8 cellular contexts compared by ENCODE assay signal in the genomic region with DNA sequence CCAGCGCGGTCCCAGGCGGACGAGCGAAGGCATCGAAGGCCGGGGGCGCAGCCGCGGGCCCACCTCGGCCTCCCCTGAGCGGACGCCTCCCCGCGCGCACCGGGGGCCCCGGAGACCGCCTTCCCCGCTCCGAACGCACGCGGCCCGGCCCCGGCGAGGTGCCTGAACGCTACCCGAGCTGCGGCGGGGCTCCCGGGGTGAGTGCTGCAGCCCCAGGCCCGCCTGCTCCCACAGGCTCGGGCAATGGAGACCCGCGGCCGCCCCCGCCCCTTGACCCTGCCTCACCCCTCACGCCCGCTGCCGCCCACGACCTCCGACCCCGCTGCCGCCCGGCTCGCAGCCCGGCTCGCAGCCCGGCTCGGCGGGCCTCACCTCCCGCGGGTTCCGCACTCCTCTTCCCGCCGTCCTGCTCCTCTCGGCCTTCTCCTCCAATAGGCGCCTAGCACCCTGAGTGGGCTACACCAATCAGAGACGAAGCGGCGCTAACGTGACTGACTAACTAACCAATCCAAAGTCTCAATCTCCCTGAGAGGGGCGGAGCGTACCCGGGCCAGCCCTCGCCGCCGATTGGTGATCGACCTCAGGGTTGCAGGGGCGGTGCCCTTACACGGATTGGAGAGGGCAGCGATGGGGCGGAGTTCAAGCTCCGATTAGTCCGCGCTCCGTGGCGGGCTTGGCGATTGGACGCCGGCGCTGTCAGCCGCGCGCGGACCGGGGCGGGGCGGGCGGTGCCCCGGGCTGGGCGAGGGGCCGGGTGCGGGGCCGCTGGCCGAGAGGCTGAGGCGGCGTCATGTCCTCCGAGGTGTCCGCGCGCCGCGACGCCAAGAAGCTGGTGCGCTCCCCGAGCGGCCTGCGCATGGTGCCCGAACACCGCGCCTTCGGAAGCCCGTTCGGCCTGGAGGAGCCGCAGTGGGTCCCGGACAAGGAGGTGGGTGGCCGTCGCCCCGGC. TPM values are rescaled to one million over a fixed set of nuclear protein-coding genes. Genes with fewer than 3 reads are reported as not detected.
A peak's percentile ranks its signal among the peaks of the same experiment; 100 is the strongest.
DNase-seq lines count a peak whose midpoint lies in the region; ATAC-seq and TF ChIP-seq lines count a peak whose summit lies in the region.

TSS of gene XRCC3 (minus strand) at position 400 of the 949 bp plus-strand sequence. CDS start 4,364 bp downstream, outside the sequence.
TSS of gene ZFYVE21 (plus strand) at position 759 of the 949 bp plus-strand sequence. CDS start at position 791, 32 bp downstream.

- peak within 1 kb of the TSS; percentile 80 for H3K4me3 ChIP-seq in AG04450 (ENCODE audit: low read depth, low read length)

- H3K36me3 Mint-ChIP-seq in WTC11 (no peaks in the 10 kb centered on the region), immature natural killer cell (no peaks in the 10 kb centered on the region)

- H3K4me1 Mint-ChIP-seq in WTC11: peaks cover 41% of the 10 kb centered on the region
- peaks cover 22 to 26% of the 10 kb centered on the region in 2 donors for H3K4me1 Mint-ChIP-seq in immature natural killer cell

- H3K4me3 Mint-ChIP-seq in WTC11 (peak within 1 kb of the TSS; percentile 78), immature natural killer cell (peak within 1 kb of the TSS; percentile 92 to 96 (median 94))

- ATAC-seq in GM18909 (IDR thresholded peaks at IDR 0.05; ENCODE audit: poor library complexity, unreplicated experiment) (peak; percentile 91), HG03175 (IDR thresholded peaks at IDR 0.05; ENCODE audit: unreplicated experiment) (peak; percentile 96), WTC11 (peak; percentile 93)

- TF ChIP-seq CTCF in AG04450 (IDR thresholded peaks at IDR 0.05; ENCODE audit: low read depth, low read length) (no peak), WTC11 (IDR thresholded peaks at IDR 0.05) (no peak)

- H3K27me3 Mint-ChIP-seq in WTC11 (ENCODE audit: low read depth): peaks cover 2% of the 10 kb centered on the region; the same call in 1 of the 2 replicates
- H3K27me3 Mint-ChIP-seq in immature natural killer cell (ENCODE audit: low read depth in 3 of 3): peaks cover 4 to 6% (median 6%) of the 10 kb centered on the region in 3 donors

- H3K27me3 ChIP-seq in AG04450 (ENCODE audit: control insufficient read depth, insufficient read depth, low read length): no peaks in the 10 kb centered on the region

- POLR2A ChIA-PET in AG04450 (lab: Yijun Ruan, JAX): interaction anchor here (0.5 to 1.0 kb wide), 5 partner anchors 18 to 144 kb away, joined by 3 to 8 read pairs (median 3); no protein-coding TSS in a partner anchor
- POLR2A ChIA-PET in WTC11 (lab: Charles Lee): interaction anchor here (0.6 to 1.3 kb wide), 7 partner anchors 9 to 343 kb away, joined by 3 to 5 read pairs (median 3); no protein-coding TSS in a partner anchor

- H3K27ac ChIP-seq in AG04450 (ENCODE audit: low read depth, low read length): peak within 1 kb of the TSS; percentile 21
- peak within 1 kb of the TSS; percentile 52 for H3K27ac ChIP-seq in caudate nucleus (ENCODE audit: low read depth, low read length)

- no peaks in the 10 kb centered on the region for H3K9me3 Mint-ChIP-seq in WTC11
- H3K9me3 Mint-ChIP-seq in immature natural killer cell: no peaks in the 10 kb centered on the region

- CTCF ChIA-PET in AG04450 (lab: Charles Lee): no interaction called here
- CTCF ChIA-PET in WTC11 (lab: Charles Lee): interaction anchor here (0.5 to 1.6 kb wide), 9 partner anchors 14 to 743 kb away, joined by 3 to 9 read pairs (median 3); partner anchors contain the start of gene BAG5

- H3K27ac Mint-ChIP-seq in WTC11 (peak within 1 kb of the TSS; percentile 37), immature natural killer cell (peak within 1 kb of the TSS in 5 of 6 donors; percentile 80 to 93 (median 90))

- DNase-seq in AG04450 (ENCODE audit: low read depth, low spot score): peak; percentile 99
- peak; percentile 96 for DNase-seq in NCI-H226
- DNase-seq in WTC11 (ENCODE audit: low spot score): peak; percentile 100
- DNase-seq in caudate nucleus (lab: John Stamatoyannopoulos, UW): peak; percentile 94 to 100 (median 99)
- peak; percentile 100 for DNase-seq in immature natural killer cell
- peak; percentile 99 for DNase-seq in smooth muscle cell of the brain vasculature (ENCODE audit: low read depth, low spot score)

- H3K9me3 ChIP-seq in AG04450 (ENCODE audit: control insufficient read depth, insufficient read depth, low read length): no peaks in the 10 kb centered on the region

TF ChIP-seq in WTC11, 78 proteins besides CTCF, POLR2A, EP300 and RAD21 (continues in another document):
- TF ChIP-seq MYBL2 (CRISPR knock-in tag; IDR thresholded peaks at IDR 0.05) (0 out of 2 replicates have a peak, but pooled peaks have one; percentile 31), GTF2I (CRISPR knock-in tag; conservative IDR thresholded peaks at IDR 0.05) (no peak), CREB1 (CRISPR knock-in tag; IDR thresholded peaks at IDR 0.05) (no peak), SOX15 (CRISPR knock-in tag; IDR thresholded peaks at IDR 0.05) (no peak), ZNF219 (CRISPR knock-in tag; IDR thresholded peaks at IDR 0.05; ENCODE audit: borderline replicate concordance) (no peak), FOXK1 (CRISPR knock-in tag; IDR thresholded peaks at IDR 0.05) (peak; percentile 55; the same call in 1 of the 2 replicates), ZNF281 (CRISPR knock-in tag; IDR thresholded peaks at IDR 0.05) (no peak), ZNF232 (CRISPR knock-in tag; IDR thresholded peaks at IDR 0.05) (no peak), E2F1 (CRISPR knock-in tag; IDR thresholded peaks at IDR 0.05) (no peak), GRHL2 (CRISPR knock-in tag; IDR thresholded peaks at IDR 0.05; ENCODE audit: insufficient replicate concordance, severe bottlenecking) (no peak), NFATC4 (CRISPR knock-in tag; IDR thresholded peaks at IDR 0.05) (no peak), CBFB (CRISPR knock-in tag; IDR thresholded peaks at IDR 0.05; ENCODE audit: low read depth) (no peak), KAT7 (CRISPR knock-in tag; IDR thresholded peaks at IDR 0.05; ENCODE audit: borderline replicate concordance) (no peak), ZNF671 (CRISPR knock-in tag; IDR thresholded peaks at IDR 0.05) (no peak), JAZF1 (CRISPR knock-in tag; IDR thresholded peaks at IDR 0.05) (no peak), CDX4 (CRISPR knock-in tag; IDR thresholded peaks at IDR 0.05; ENCODE audit: borderline replicate concordance) (no peak), RELA (CRISPR knock-in tag; IDR thresholded peaks at IDR 0.05; ENCODE audit: borderline replicate concordance) (peak; percentile 53)
- TF ChIP-seq, protein P1, sequence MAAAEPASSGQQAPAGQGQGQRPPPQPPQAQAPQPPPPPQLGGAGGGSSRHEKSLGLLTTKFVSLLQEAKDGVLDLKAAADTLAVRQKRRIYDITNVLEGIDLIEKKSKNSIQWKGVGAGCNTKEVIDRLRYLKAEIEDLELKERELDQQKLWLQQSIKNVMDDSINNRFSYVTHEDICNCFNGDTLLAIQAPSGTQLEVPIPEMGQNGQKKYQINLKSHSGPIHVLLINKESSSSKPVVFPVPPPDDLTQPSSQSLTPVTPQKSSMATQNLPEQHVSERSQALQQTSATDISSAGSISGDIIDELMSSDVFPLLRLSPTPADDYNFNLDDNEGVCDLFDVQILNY (CRISPR knock-in tag; IDR thresholded peaks at IDR 0.05): peak; percentile 99

RNA-seq across cellular contexts. Expression of gene XRCC3, which starts in this region (rescaled TPM):
- polyA plus RNA-seq in AG04450 (2011; rRNA removed) (4.3 and 4.8 TPM in 2 replicates), immature natural killer cell (1 to 10 TPM; 4.0 to 5.7 (median 5.4) TPM)
- 2.8 and 3.2 TPM in 2 replicates for polyA minus RNA-seq in AG04450 (2011; rRNA and poly(A)+ RNA removed)
- 46.7 to 51.4 TPM (median 50.5 TPM) in 3 replicates for total RNA-seq in WTC11 (2021)

RNA-seq across cellular contexts. Expression of gene ZFYVE21, which starts in this region (rescaled TPM):
- 77.5 and 78.6 TPM in 2 replicates for polyA plus RNA-seq in AG04450 (2011; rRNA removed)
- 26.4 and 30.1 TPM in 2 replicates for polyA minus RNA-seq in AG04450 (2011; rRNA and poly(A)+ RNA removed)
- 59.7 to 69.2 TPM (median 65.1 TPM) in 3 replicates for total RNA-seq in WTC11 (2021)
- 10 to 100 TPM; 11.4 to 29.0 (median 13.6) TPM for polyA plus RNA-seq in immature natural killer cell

Comparison
In these comparisons a context has a peak if more than half of its experiments do, and no peak if none do; other contexts are left out.
1. Peak in every context shown above with its lines: DNase-seq, ATAC-seq, H3K4me3 ChIP-seq and H3K27ac ChIP-seq.